23 cellular contexts compared by ENCODE assay signal in the genomic region with DNA sequence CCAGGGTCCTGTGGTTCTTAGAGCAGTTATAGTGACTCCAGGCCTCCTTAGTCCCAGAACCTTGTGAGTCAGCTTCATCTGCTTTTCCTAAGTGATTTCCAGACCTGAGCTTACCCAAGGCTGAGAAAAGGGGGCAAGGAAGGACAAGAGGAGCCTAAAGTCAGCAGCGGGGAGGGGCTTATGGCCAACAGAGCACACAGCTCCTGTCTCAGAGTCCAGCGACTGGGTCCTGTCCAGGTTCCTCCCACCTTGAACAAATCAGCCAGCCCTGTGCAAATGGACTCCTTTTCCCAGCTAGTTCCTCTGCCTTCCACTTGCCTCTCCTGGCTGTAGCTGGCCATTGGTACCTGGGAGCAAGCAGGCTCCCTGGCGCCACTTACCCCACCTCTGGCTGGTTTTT. TPM values are rescaled to one million over a fixed set of nuclear protein-coding genes. Genes with fewer than 3 reads are reported as not detected.
A peak's percentile ranks its signal among the peaks of the same experiment; 100 is the strongest.
DNase-seq lines count a peak whose midpoint lies in the region; ATAC-seq, FAIRE-seq and TF ChIP-seq lines count a peak whose summit lies in the region.
"Had no signal": no experiment of that assay in that cellular context is flagged by ENCODE, and none has a peak within 500 bp of the region (broad histone marks: within the 10 kb centered on the region; RNA-seq: fewer than 3 reads in every experiment).

No MANE protein-coding gene starts in this region.

- 0 out of 3 replicates have a peak, but pooled peaks have one; percentile 5 for ATAC-seq in RWPE2 (ENCODE audit: low read depth)
- ATAC-seq in sciatic nerve = no peak
- no peak for ATAC-seq in GM21381 (IDR thresholded peaks at IDR 0.05; ENCODE audit: unreplicated experiment)
- ATAC-seq in GM19467 (IDR thresholded peaks at IDR 0.05; ENCODE audit: unreplicated experiment) = no peak
- ATAC-seq: CD8-positive, alpha-beta T cell; GM12878; GM23338 had no signal

- H3K27ac ChIP-seq in RWPE2 (ENCODE audit: poor library complexity, severe bottlenecking) (no peak overlapping the region), H1 (ENCODE audit: low read depth, low read length) (no peak overlapping the region)
- H3K27ac ChIP-seq: 22Rv1, BLaER1, C4-2B had no signal

- CTCF ChIA-PET in H1 (lab: Charles Lee; ENCODE audit: partially characterized antibody) = interaction anchor here (0.7 to 1.8 kb wide), 6 partner anchors 9 to 73 kb away, joined by 3 to 10 read pairs (median 4); a partner anchor contains a TSS

- H3K56ac ChIP-seq in H1 (replicated peaks; ENCODE audit: insufficient read length, low read depth, low read length) = no peak overlapping the region

- no peaks in the 10 kb centered on the region for H3K79me2 ChIP-seq in H1 (ENCODE audit: control insufficient read depth in 1 of 2, insufficient read depth in 2 of 2, low read length in 2 of 2)

- peak; percentile 12 for DNase-seq in activated effector memory CD4-positive, alpha-beta T cell treated with anti-CD3 and anti-CD28 coated beads, Interleukin-2, amount 50 U/mL, for 16 hours
- no peak for DNase-seq in activated effector memory CD4-positive, alpha-beta T cell treated with Interleukin-2 at 50 U/mL for 16 hours
- DNase-seq in RWPE2 (ENCODE audit: low spot score) (no peak), H1 (ENCODE audit: low read depth in 1 of 2, low spot score in 2 of 2) (no peak), sciatic nerve (ENCODE audit: low spot score) (peak; percentile 28), epidermal melanocyte (ENCODE audit: insufficient read length, low spot score) (no peak)
- DNase-seq: CD4-positive, CD25-positive, alpha-beta regulatory T cell; CD8-positive, alpha-beta T cell; DMS153; DND-41; GDM1 had no signal

- POLR2A ChIA-PET in H1 (lab: Charles Lee; ENCODE audit: partially characterized antibody) = interaction anchor here (1.8 to 2.0 kb wide), 2 partner anchors 10 to 14 kb away, joined by 5 to 6 read pairs; no protein-coding TSS in a partner anchor

- TF ChIP-seq EP300 in H1 (IDR thresholded peaks at IDR 0.05; ENCODE audit: borderline replicate concordance in 1 of 2, low read depth in 2 of 2, low read length in 2 of 2) = no peak

- H3K9ac ChIP-seq in H1 (replicated peaks in 1 of 4; ENCODE audit: extremely low read depth in 1 of 4, low read depth in 3 of 4, low read length in 3 of 4) = no peak overlapping the region
- H3K9ac ChIP-seq: BLaER1 had no signal

- no peak overlapping the region for H2AK5ac ChIP-seq in H1 (ENCODE audit: low read depth, low read length)

- H3K4me3 ChIP-seq in RWPE2 (ENCODE audit: severe bottlenecking) (no peak overlapping the region), H1 (ENCODE audit: extremely low read depth in 1 of 4, insufficient read depth in 2 of 4, low read depth in 3 of 4, low read length in 4 of 4) (no peak overlapping the region)
- H3K4me3 ChIP-seq: BLaER1, GM12878, GM23338, HAP-1 had no signal

- no peak overlapping the region for H2BK120ac ChIP-seq in H1 (replicated peaks; ENCODE audit: low read depth, low read length)

- H3K23me2 ChIP-seq in H1 (ENCODE audit: low read depth, low read length) = no peaks in the 10 kb centered on the region

- FAIRE-seq in H1 (lab: Jason Lieb, UNC) = no peak
- FAIRE-seq: A204.1, GM12878, H54 had no signal

- H3K4ac ChIP-seq in H1 (replicated peaks; ENCODE audit: insufficient read length, low read depth, low read length) = no peak overlapping the region

- H3K4me1 ChIP-seq in RWPE2 (ENCODE audit: insufficient read depth, poor library complexity, severe bottlenecking) = no peaks in the 10 kb centered on the region
- H3K4me1 ChIP-seq in H1 (replicated peaks in 1 of 4; ENCODE audit: control insufficient read depth in 3 of 4, insufficient read depth in 4 of 4, low read length in 3 of 4) = peaks cover 6 to 14% (median 7%) of the 10 kb centered on the region in 4 experiments

- TF ChIP-seq RAD21 in H1 (IDR thresholded peaks at IDR 0.05 in 1 of 2, conservative IDR thresholded peaks at IDR 0.05 in 1 of 2; ENCODE audit: low read depth in 2 of 2, low read length in 2 of 2) = no peak

- no peak overlapping the region for H3K4me2 ChIP-seq in H1 (ENCODE audit: insufficient read depth in 1 of 2, low read depth in 2 of 2, low read length in 2 of 2)
- H3K4me2 ChIP-seq: BLaER1, GM23338 had no signal

- TF ChIP-seq POLR2A in H1 (IDR thresholded peaks at IDR 0.05; ENCODE audit: control extremely low read depth in 1 of 2, low read depth in 2 of 2, low read length in 2 of 2) = no peak

- intact Hi-C loops in sciatic nerve (cut with DNase I) = no loop called here

- H4K20me1 ChIP-seq in H1 (replicated peaks in 1 of 2; ENCODE audit: control insufficient read depth in 1 of 2, insufficient read depth in 2 of 2, low read length in 2 of 2) = no peaks in the 10 kb centered on the region
- H4K20me1 ChIP-seq: BLaER1 had no signal

- 0 out of 2 replicates have a peak overlapping the region, but pooled peaks have one; percentile 27 for H2BK20ac ChIP-seq in H1 (ENCODE audit: low read length)

- H3K27me3 ChIP-seq in RWPE2 (ENCODE audit: insufficient read depth, poor library complexity, severe bottlenecking) (no peaks in the 10 kb centered on the region), H1 (replicated peaks in 1 of 4; ENCODE audit: control insufficient read depth in 3 of 4, extremely low read depth in 1 of 4, insufficient read depth in 3 of 4, low read length in 3 of 4) (no peaks in the 10 kb centered on the region)
- H3K27me3 ChIP-seq: BLaER1 had no signal

- no peak overlapping the region for H2BK5ac ChIP-seq in H1 (ENCODE audit: low read depth, low read length)

- H2BK15ac ChIP-seq in H1 (ENCODE audit: low read length) = no peak overlapping the region

- H4K8ac ChIP-seq in H1 (ENCODE audit: extremely low read depth, insufficient read depth, low read length) = no peak overlapping the region; the same call in 1 of the 2 replicates

- H3K9me3 ChIP-seq in RWPE2 (ENCODE audit: severe bottlenecking) (no peaks in the 10 kb centered on the region), H1 (ENCODE audit: insufficient read depth in 2 of 2, low read depth in 1 of 2, low read length in 1 of 2) (no peaks in the 10 kb centered on the region)
- H3K9me3 ChIP-seq: BLaER1, Caco-2, HAP-1 had no signal

- H2AFZ ChIP-seq in H1 (ENCODE audit: low read length) = no peak overlapping the region
- H2AFZ ChIP-seq: GM23338 had no signal

- WGBS in H1 (ENCODE audit: extremely low coverage in 1 of 2, insufficient coverage in 1 of 2, insufficient read length in 1 of 2, insufficient replicate concordance in 2 of 2, low coverage in 1 of 2, low lambda C conversion rate in 2 of 2, missing lambda C conversion rate in 1 of 2), 2 experiments = 92% methylated on average over 3 of the region's 3 CpGs; no CpG with 5 or more reads in 1 of the 2 experiments

- H4K5ac ChIP-seq in H1 (ENCODE audit: insufficient read length, low read depth, low read length) = no peak overlapping the region

- H3K14ac ChIP-seq in H1 (ENCODE audit: insufficient read length) = no peak overlapping the region

- TF ChIP-seq CTCF in RWPE2 (IDR thresholded peaks at IDR 0.05; ENCODE audit: poor library complexity, severe bottlenecking) = no peak
- TF ChIP-seq CTCF in H1 (IDR thresholded peaks at IDR 0.05; ENCODE audit: control extremely low read depth in 1 of 3, insufficient read depth in 1 of 3, low read depth in 1 of 3, low read length in 3 of 3) = no peak

- H4K91ac ChIP-seq in H1 (replicated peaks; ENCODE audit: insufficient read length, low read length) = no peak overlapping the region

- H2BK12ac ChIP-seq in H1 (ENCODE audit: low read depth, low read length) = no peak overlapping the region

- no peak overlapping the region for H3K18ac ChIP-seq in H1 (ENCODE audit: extremely low read depth, low read length)

- no peaks in the 10 kb centered on the region for H3K79me1 ChIP-seq in H1 (ENCODE audit: low read depth, low read length)

- H3K23ac ChIP-seq in H1 (ENCODE audit: insufficient read length) = no peak overlapping the region

- H3K36me3 ChIP-seq in RWPE2 (ENCODE audit: low read depth) (no peaks in the 10 kb centered on the region), H1 (ENCODE audit: control insufficient read depth in 2 of 4, insufficient read depth in 4 of 4, low read length in 3 of 4) (no peaks in the 10 kb centered on the region)
- H3K36me3 ChIP-seq: BLaER1, HAP-1 had no signal

TF ChIP-seq in H1, 55 proteins besides CTCF, POLR2A, EP300 and RAD21 (continues in another document):
- TF ChIP-seq CREB1 (IDR thresholded peaks at IDR 0.05) (no peak), KDM1A (IDR thresholded peaks at IDR 0.05; ENCODE audit: borderline replicate concordance, low read length) (no peak), SIX5 (IDR thresholded peaks at IDR 0.05; ENCODE audit: low read depth, low read length) (no peak)

RNA-seq across cellular contexts. Expression of a gene that starts 10.9 kb away (rescaled TPM):
- total RNA-seq in H1 (2021; fragmentation: NEBNext Ultra II Directional; extraction: Animal tissue kit (Norgen Biotek cat#: 25700)) = 7.5 and 7.7 TPM in 2 replicates
- 7.9 and 9.5 TPM in 2 replicates for polyA plus RNA-seq in H1 (2011; rRNA removed)
- 6.1 TPM for polyA plus RNA-seq in H1 (2011; cell fraction: cytosol; rRNA removed)
- polyA plus RNA-seq in H1 (2011; cell fraction: nucleus; rRNA removed) = 16.9 TPM
- polyA plus RNA-seq in H1 (2012, experiment 1 of 2) = 8.2 to 11.3 TPM (median 9.2 TPM) in 4 replicates
- polyA plus RNA-seq in H1 (2012, experiment 2 of 2) = 4.9 TPM
- 6.5 TPM for polyA plus RNA-seq in H1 (2013, experiment 1 of 2)
- polyA plus RNA-seq in H1 (2013, experiment 2 of 2) = 6.4 TPM
- polyA minus RNA-seq in H1 (2011; rRNA and poly(A)+ RNA removed) = 20.2 and 21.9 TPM in 2 replicates
- 6.2 TPM for polyA minus RNA-seq in H1 (2011; cell fraction: cytosol; rRNA and poly(A)+ RNA removed)
- polyA minus RNA-seq in H1 (2011; cell fraction: nucleus; rRNA and poly(A)+ RNA removed) = 5.4 TPM
- 30.8 TPM for total RNA-seq in sciatic nerve
- total RNA-seq: B cell had no signal

RNA-seq across cellular contexts. Expression of a gene that starts 14.0 kb away (rescaled TPM):
- total RNA-seq in H1 (2021; fragmentation: NEBNext Ultra II Directional; extraction: Animal tissue kit (Norgen Biotek cat#: 25700)) = 12.2 and 14.9 TPM in 2 replicates
- 11.8 and 17.4 TPM in 2 replicates for polyA plus RNA-seq in H1 (2011; rRNA removed)
- 7.0 TPM for polyA plus RNA-seq in H1 (2011; cell fraction: cytosol; rRNA removed)
- 13.1 TPM for polyA plus RNA-seq in H1 (2011; cell fraction: nucleus; rRNA removed)
- polyA plus RNA-seq in H1 (2012, experiment 1 of 2) = 7.8 to 11.0 TPM (median 8.3 TPM) in 4 replicates
- polyA plus RNA-seq in H1 (2012, experiment 2 of 2) = 0.92 TPM
- 9.5 TPM for polyA plus RNA-seq in H1 (2013, experiment 1 of 2)
- polyA plus RNA-seq in H1 (2013, experiment 2 of 2) = 9.2 TPM
- polyA minus RNA-seq in H1 (2011; rRNA and poly(A)+ RNA removed) = 19.7 and 28.4 TPM in 2 replicates
- 11.6 TPM for polyA minus RNA-seq in H1 (2011; cell fraction: cytosol; rRNA and poly(A)+ RNA removed)
- polyA minus RNA-seq in H1 (2011; cell fraction: nucleus; rRNA and poly(A)+ RNA removed) = 13.4 TPM
- 13.2 TPM for total RNA-seq in sciatic nerve

RNA-seq across cellular contexts. Expression of a gene that starts 22.5 kb away (rescaled TPM):
- total RNA-seq in H1 (2021; fragmentation: NEBNext Ultra II Directional; extraction: Animal tissue kit (Norgen Biotek cat#: 25700)) = 18.7 and 20.8 TPM in 2 replicates
- 8.4 and 10.5 TPM in 2 replicates for polyA plus RNA-seq in H1 (2011; rRNA removed)
- polyA plus RNA-seq in H1 (2011; cell fraction: cytosol; rRNA removed) = 12.3 TPM
- 49.4 TPM for polyA plus RNA-seq in H1 (2011; cell fraction: nucleus; rRNA removed)
- polyA plus RNA-seq in H1 (2012, experiment 1 of 2) = 14.5 to 18.6 TPM (median 14.7 TPM) in 4 replicates
- 9.2 TPM for polyA plus RNA-seq in H1 (2012, experiment 2 of 2)
- 17.7 TPM for polyA plus RNA-seq in H1 (2013, experiment 1 of 2)
- 16.6 TPM for polyA plus RNA-seq in H1 (2013, experiment 2 of 2)
- polyA minus RNA-seq in H1 (2011; rRNA and poly(A)+ RNA removed) = 12.4 and 13.0 TPM in 2 replicates
- polyA minus RNA-seq in H1 (2011; cell fraction: cytosol; rRNA and poly(A)+ RNA removed) = 9.7 TPM
- polyA minus RNA-seq in H1 (2011; cell fraction: nucleus; rRNA and poly(A)+ RNA removed) = 14.4 TPM
- 46.4 TPM for total RNA-seq in sciatic nerve

Comparison
In these comparisons a context has a peak if more than half of its experiments do, and no peak if none do; other contexts are left out.
1. DNase-seq: peak in activated effector memory CD4-positive, alpha-beta T cell treated with anti-CD3 and anti-CD28 coated beads, Interleukin-2, amount 50 U/mL, for 16 hours (single experiment) and sciatic nerve (single experiment); none in activated effector memory CD4-positive, alpha-beta T cell treated with Interleukin-2 at 50 U/mL for 16 hours (single experiment), RWPE2 (single experiment), H1 (0 of 2) and epidermal melanocyte (single experiment).